16 cellular contexts compared by ENCODE assay signal in genomic region chr1:71190843-71191242, GRCh38.
DNase-seq lines count a peak whose midpoint lies in the region; ATAC-seq and TF ChIP-seq lines count a peak whose summit lies in the region.
"Had no signal": no experiment of that assay in that cellular context is flagged by ENCODE, and none has a peak within 500 bp of the region (broad histone marks: within the 10 kb centered on the region; RNA-seq: fewer than 3 reads in every experiment).

No MANE protein-coding gene starts in this region.

- H3K4me3 ChIP-seq in left lung: no peak overlapping the region
- H3K4me3 ChIP-seq in upper lobe of right lung: no peak overlapping the region
- H3K4me3 ChIP-seq: A549; BLaER1 treated with 17β-estradiol and CSF1 and Interleukin-3, amounts not matched to agents 10 nM and 100 nM had no signal

- peak; percentile 20 to 24 for DNase-seq in NCI-H446 (lab: John Stamatoyannopoulos, UW)
- DNase-seq in left lung: no peak
- no peak for DNase-seq in upper lobe of right lung
- DNase-seq: AML-193; Caco-2; Calu3; CD4-positive, alpha-beta T cell; CD8-positive, alpha-beta T cell; DMS79 treated with DMSO at 0.1 percent for 48 hours; GF-D8 had no signal

- H3K36me3 ChIP-seq in left lung (no peaks in the 10 kb centered on the region), upper lobe of right lung (no peaks in the 10 kb centered on the region)
- H3K36me3 ChIP-seq: BLaER1 treated with 17β-estradiol and CSF1 and Interleukin-3, amounts not matched to agents 10 nM and 100 nM had no signal

- H3K27ac ChIP-seq in left lung (no peak overlapping the region), upper lobe of right lung (no peak overlapping the region)
- H3K27ac ChIP-seq: 22Rv1; A549; BLaER1 treated with 17β-estradiol and CSF1 and Interleukin-3, amounts not matched to agents 10 nM and 100 nM; C4-2B had no signal

- ATAC-seq in left lung (peak; percentile 62), upper lobe of right lung (peak; percentile 33), GM19328 (IDR thresholded peaks at IDR 0.05; ENCODE audit: unreplicated experiment) (no peak), HG02763 (IDR thresholded peaks at IDR 0.05; ENCODE audit: unreplicated experiment) (no peak)
- ATAC-seq: A549; CD8-positive, alpha-beta T cell had no signal

- TF ChIP-seq CTCF in left lung (IDR thresholded peaks at IDR 0.05) (no peak), upper lobe of right lung (IDR thresholded peaks at IDR 0.05) (no peak)

- H3K27me3 ChIP-seq in left lung (no peaks in the 10 kb centered on the region), upper lobe of right lung (no peaks in the 10 kb centered on the region)
- H3K27me3 ChIP-seq: BLaER1 treated with 17β-estradiol and CSF1 and Interleukin-3, amounts not matched to agents 10 nM and 100 nM had no signal

- H3K9me3 ChIP-seq in left lung (peaks cover 0 to 2% of the 10 kb centered on the region in 2 donors), upper lobe of right lung (no peaks in the 10 kb centered on the region)
- H3K9me3 ChIP-seq: A549; BLaER1 treated with 17β-estradiol and CSF1 and Interleukin-3, amounts not matched to agents 10 nM and 100 nM; Caco-2 had no signal

- H3K4me1 ChIP-seq in left lung: no peaks in the 10 kb centered on the region
- H3K4me1 ChIP-seq in upper lobe of right lung: no peaks in the 10 kb centered on the region
- H3K4me1 ChIP-seq: A549; BLaER1 treated with 17β-estradiol and CSF1 and Interleukin-3, amounts not matched to agents 10 nM and 100 nM; Caco-2 had no signal

- intact Hi-C loops in left lung (cut with DNase I): loop anchor here in 1 of 2 donors (10.0 kb wide), 1 partner anchor 334 kb away; no protein-coding TSS in a partner anchor
- intact Hi-C loops in upper lobe of right lung (cut with DNase I): no loop called here

Comparison
In these comparisons a context has a peak if more than half of its experiments do, and no peak if none do; other contexts are left out.
1. DNase-seq: peak in NCI-H446 (2 of 2); none in left lung (0 of 2) and upper lobe of right lung (single experiment).
2. ATAC-seq: peak in left lung (single experiment) and upper lobe of right lung (single experiment); none in GM19328 (single experiment) and HG02763 (single experiment).